In the genomic region with DNA sequence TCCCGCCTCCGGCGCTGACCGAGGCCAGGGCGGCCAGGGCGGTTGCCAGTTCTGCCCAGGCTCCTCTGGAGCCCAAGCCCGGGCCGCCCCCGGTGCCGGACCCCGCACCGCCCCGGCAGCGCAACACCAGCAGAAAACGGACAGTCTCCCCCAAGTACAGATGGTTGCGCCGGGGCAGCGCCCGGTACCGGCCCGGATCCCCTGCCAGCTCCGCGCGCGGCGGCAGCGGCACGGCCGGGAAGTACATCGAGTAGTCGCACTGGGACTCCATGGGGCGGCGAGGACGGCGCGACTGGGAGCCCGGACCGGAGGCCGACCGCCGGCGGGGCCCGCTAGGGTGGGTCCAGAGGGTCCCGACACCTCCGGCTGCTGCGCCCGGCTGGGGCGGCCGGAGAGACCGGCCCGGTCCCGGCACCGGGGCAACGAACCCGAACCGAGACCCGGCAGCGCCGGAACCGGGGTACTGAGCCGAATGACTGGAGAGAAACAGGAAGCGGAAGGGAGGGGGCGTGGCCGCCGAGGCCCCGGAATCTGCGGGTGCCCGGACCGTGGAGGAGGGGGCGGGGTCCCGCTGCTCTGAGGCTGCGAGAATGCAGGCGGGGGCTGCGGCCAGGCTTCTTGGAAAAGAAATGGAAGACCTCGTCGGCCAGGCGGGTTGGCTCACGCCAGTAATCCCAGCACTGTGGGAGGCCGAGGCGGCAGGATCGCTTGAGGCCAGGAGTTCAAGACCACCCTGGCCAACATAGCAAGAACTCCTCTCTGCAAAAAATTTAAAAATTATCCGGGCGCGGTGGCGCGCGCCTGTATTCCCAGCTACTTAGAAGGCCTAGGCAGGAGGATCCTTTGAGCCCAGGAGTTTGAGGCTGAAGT, we compare ENCODE assay signal across 8 cellular contexts. TPM values are rescaled to one million over a fixed set of nuclear protein-coding genes. Genes with fewer than 3 reads are reported as not detected.
DNase-seq lines count a peak whose midpoint lies in the region; ATAC-seq, FAIRE-seq and TF ChIP-seq lines count a peak whose summit lies in the region.

TSS of gene TRAPPC14 (minus strand) at position 495 of the 870 bp plus-strand sequence. CDS start at position 271, 224 bp downstream.

- peaks cover 2% of the 10 kb centered on the region for H3K27me3 Mint-ChIP-seq in astrocyte (ENCODE audit: low read depth, unreplicated experiment)

- H3K27me3 ChIP-seq in astrocyte (ENCODE audit: insufficient read depth, low read length) (no peaks in the 10 kb centered on the region), vagina (no peaks in the 10 kb centered on the region)

- H3K9me3 Mint-ChIP-seq in astrocyte (ENCODE audit: unreplicated experiment), result no peaks in the 10 kb centered on the region

- peak within 1 kb of the TSS; percentile 92 for H3K4me2 ChIP-seq in astrocyte (ENCODE audit: low read length)

- H3K4me1 Mint-ChIP-seq in astrocyte (ENCODE audit: low read depth, unreplicated experiment), result peaks cover 7% of the 10 kb centered on the region

- H3K36me3 ChIP-seq in astrocyte (ENCODE audit: insufficient read depth, low read length), result peaks cover 9% of the 10 kb centered on the region
- peaks cover 0 to 18% of the 10 kb centered on the region in 2 donors for H3K36me3 ChIP-seq in vagina

- peak within 1 kb of the TSS; percentile 84 for H3K4me3 Mint-ChIP-seq in astrocyte (ENCODE audit: unreplicated experiment)

- peak within 1 kb of the TSS; percentile 74 for H3K27ac Mint-ChIP-seq in astrocyte (ENCODE audit: unreplicated experiment)

- no peak for FAIRE-seq in astrocyte (lab: Jason Lieb, UNC)

- no peak for TF ChIP-seq POLR2A in vagina (IDR thresholded peaks at IDR 0.05)

- in situ Hi-C loops in GM13977 (cut with MboI; ENCODE audit: low pct_unique_long_range_greater_than_20kb, low sequenced_read_pairs, unreplicated experiment), result no loop called here

- H3K27ac ChIP-seq in astrocyte (ENCODE audit: low read depth, low read length), result peak within 1 kb of the TSS; percentile 61
- peak within 1 kb of the TSS; percentile 80 for H3K27ac ChIP-seq in vagina

- H3K4me1 ChIP-seq in astrocyte (ENCODE audit: insufficient read depth, low read length), result peaks cover 7% of the 10 kb centered on the region
- peaks cover 40% of the 10 kb centered on the region for H3K4me1 ChIP-seq in vagina

- peak; percentile 68 for ATAC-seq in HG02970 (IDR thresholded peaks at IDR 0.05; ENCODE audit: low FRiP score, unreplicated experiment)

- H3K9ac ChIP-seq in astrocyte (ENCODE audit: low read length), result peak within 1 kb of the TSS; percentile 93

- DNase-seq in GM13977 (ENCODE audit: low spot score) (peak; percentile 97), NCI-H2029 (lab: John Stamatoyannopoulos, UW) (peak; percentile 73), T1000 (lab: John Stamatoyannopoulos, UW) (peak; percentile 62), astrocyte (ENCODE audit: low read depth) (peak; percentile 66), hepatic stellate cell (ENCODE audit: low spot score) (peak; percentile 99), renal cortical epithelial cell (ENCODE audit: low read depth) (peak; percentile 63), vagina (ENCODE audit: extremely low spot score in 2 of 2) (no peak)

- intact Hi-C loops in vagina (cut with DNase I), result no loop called here

- peaks cover 35% of the 10 kb centered on the region for H3K79me2 ChIP-seq in astrocyte (ENCODE audit: insufficient read depth, low read length)

- H3K4me3 ChIP-seq in astrocyte (ENCODE audit: insufficient read depth, low read depth, low read length), result peak within 1 kb of the TSS; percentile 77
- H3K4me3 ChIP-seq in vagina, result peak within 1 kb of the TSS; percentile 75 to 79

- peaks cover 40% of the 10 kb centered on the region for H4K20me1 ChIP-seq in astrocyte (ENCODE audit: insufficient read depth, low read length)

- H2AFZ ChIP-seq in astrocyte (ENCODE audit: low read depth, low read length), result peak within 1 kb of the TSS; percentile 75

- TF ChIP-seq CTCF in GM13977 (IDR thresholded peaks at IDR 0.05; ENCODE audit: extremely low read depth, insufficient read depth, missing control alignments) (no peak), astrocyte (IDR thresholded peaks at IDR 0.05; ENCODE audit: insufficient read depth, low read depth, low read length) (no peak), vagina (IDR thresholded peaks at IDR 0.05) (no peak)

- peaks cover 7% of the 10 kb centered on the region for H3K36me3 Mint-ChIP-seq in astrocyte (ENCODE audit: low read depth, unreplicated experiment)

- H3K9me3 ChIP-seq in astrocyte (ENCODE audit: insufficient read depth, low read depth, low read length) (no peaks in the 10 kb centered on the region), vagina (no peaks in the 10 kb centered on the region)

RNA-seq across cellular contexts. Expression of gene TRAPPC14, which starts in this region (rescaled TPM):
- total RNA-seq in astrocyte (18.7 and 19.5 TPM in 2 replicates), renal cortical epithelial cell (4.0 and 4.6 TPM in 2 replicates), vagina (18.2 TPM)

Comparison
In these comparisons a context has a peak if more than half of its experiments do, and no peak if none do; other contexts are left out.
1. DNase-seq: peak in GM13977 (single experiment), NCI-H2029 (single experiment), T1000 (single experiment), astrocyte (single experiment), hepatic stellate cell (single experiment) and renal cortical epithelial cell (single experiment); none in vagina (0 of 2).